15 cellular contexts compared by ENCODE assay signal in genomic region chr4:140497428-140497775, GRCh38. TPM values are rescaled to one million over a fixed set of nuclear protein-coding genes. Genes with fewer than 3 reads are reported as not detected.
A peak's percentile ranks its signal among the peaks of the same experiment; 100 is the strongest.
DNase-seq lines count a peak whose midpoint lies in the region; ATAC-seq lines count a peak whose summit lies in the region.
"Had no signal": no experiment of that assay in that cellular context is flagged by ENCODE, and none has a peak within 500 bp of the region (broad histone marks: within the 10 kb centered on the region; RNA-seq: fewer than 3 reads in every experiment).

No MANE protein-coding gene starts in this region.

- H3K27me3 Mint-ChIP-seq in activated T-cell treated with anti-CD3 and anti-CD28 coated beads, Interleukin-2, amount 50 U/mL, for 24 hours: peaks cover 67% of the 10 kb centered on the region
- H3K27me3 Mint-ChIP-seq in activated naive CD8-positive, alpha-beta T cell treated with anti-CD3 and anti-CD28 coated beads, Interleukin-2, amount 50 U/mL, for 24 hours: peaks cover 51% of the 10 kb centered on the region
- H3K27me3 Mint-ChIP-seq in stimulated activated naive B cell treated with anti-CD40 and anti-IgM and Interleukin-4, amounts not matched to agents 10 μg/mL and 1 μg/mL and 100 μg/mL, for 72 hours: peaks cover 44 to 57% of the 10 kb centered on the region in 2 donors

- H3K4me3 Mint-ChIP-seq in activated T-cell treated with anti-CD3 and anti-CD28 coated beads, Interleukin-2, amount 50 U/mL, for 24 hours: peak overlapping the region; percentile 30
- H3K4me3 Mint-ChIP-seq in activated naive CD8-positive, alpha-beta T cell treated with anti-CD3 and anti-CD28 coated beads, Interleukin-2, amount 50 U/mL, for 24 hours: peak overlapping the region; percentile 29
- peak overlapping the region; percentile 67 to 69 for H3K4me3 Mint-ChIP-seq in stimulated activated naive B cell treated with anti-CD40 and anti-IgM and Interleukin-4, amounts not matched to agents 10 μg/mL and 1 μg/mL and 100 μg/mL, for 72 hours

- no peaks in the 10 kb centered on the region for H3K36me3 Mint-ChIP-seq in activated T-cell treated with anti-CD3 and anti-CD28 coated beads, Interleukin-2, amount 50 U/mL, for 24 hours (ENCODE audit: low read depth)
- no peaks in the 10 kb centered on the region for H3K36me3 Mint-ChIP-seq in activated naive CD8-positive, alpha-beta T cell treated with anti-CD3 and anti-CD28 coated beads, Interleukin-2, amount 50 U/mL, for 24 hours (ENCODE audit: low read depth)
- H3K36me3 Mint-ChIP-seq in stimulated activated naive B cell treated with anti-CD40 and anti-IgM and Interleukin-4, amounts not matched to agents 10 μg/mL and 1 μg/mL and 100 μg/mL, for 72 hours: no peaks in the 10 kb centered on the region

- ATAC-seq in activated naive CD8-positive, alpha-beta T cell treated with anti-CD3 and anti-CD28 coated beads, Interleukin-2, amount 50 U/mL, for 24 hours: peak; percentile 20
- ATAC-seq in left colon: peak; percentile 4
- ATAC-seq in stimulated activated naive B cell treated with anti-CD40 and anti-IgM and Interleukin-4, amounts not matched to agents 10 μg/mL and 1 μg/mL and 100 μg/mL, for 72 hours (replicated peaks): no peak

- no peak for DNase-seq in activated T-cell treated with anti-CD3 and anti-CD28 coated beads, Interleukin-2, amount 50 U/mL, for 24 hours
- DNase-seq in activated T-cell treated with anti-CD3 and anti-CD28 coated beads for 4 hours (no peak), left colon (no peak), UCSD-AML1 (lab: John Stamatoyannopoulos, UW; ENCODE audit: unreplicated experiment) (no peak), NCI-H2227 (lab: John Stamatoyannopoulos, UW; ENCODE audit: unreplicated experiment) (no peak)
- no peak for DNase-seq in activated naive CD8-positive, alpha-beta T cell treated with anti-CD3 and anti-CD28 coated beads, Interleukin-2, amount 50 U/mL, for 24 hours
- DNase-seq in stimulated activated naive B cell treated with anti-CD40 and anti-IgM and Interleukin-4, amounts not matched to agents 10 μg/mL and 1 μg/mL and 100 μg/mL, for 72 hours: no peak
- no peak for DNase-seq in effector CD8-positive, alpha-beta T cell (lab: John Stamatoyannopoulos, UW)
- DNase-seq: ACHN, NCI-H524, SHP77, sigmoid colon had no signal

- H3K4me1 Mint-ChIP-seq in activated T-cell treated with anti-CD3 and anti-CD28 coated beads, Interleukin-2, amount 50 U/mL, for 24 hours (ENCODE audit: low read depth): peaks cover 8% of the 10 kb centered on the region
- peaks cover 3% of the 10 kb centered on the region for H3K4me1 Mint-ChIP-seq in activated naive CD8-positive, alpha-beta T cell treated with anti-CD3 and anti-CD28 coated beads, Interleukin-2, amount 50 U/mL, for 24 hours
- H3K4me1 Mint-ChIP-seq in stimulated activated naive B cell treated with anti-CD40 and anti-IgM and Interleukin-4, amounts not matched to agents 10 μg/mL and 1 μg/mL and 100 μg/mL, for 72 hours: peaks cover 0 to 7% of the 10 kb centered on the region in 2 donors

- H3K9me3 Mint-ChIP-seq in activated T-cell treated with anti-CD3 and anti-CD28 coated beads, Interleukin-2, amount 50 U/mL, for 24 hours: no peaks in the 10 kb centered on the region
- H3K9me3 Mint-ChIP-seq in activated naive CD8-positive, alpha-beta T cell treated with anti-CD3 and anti-CD28 coated beads, Interleukin-2, amount 50 U/mL, for 24 hours: no peaks in the 10 kb centered on the region
- no peaks in the 10 kb centered on the region for H3K9me3 Mint-ChIP-seq in stimulated activated naive B cell treated with anti-CD40 and anti-IgM and Interleukin-4, amounts not matched to agents 10 μg/mL and 1 μg/mL and 100 μg/mL, for 72 hours

- H3K27ac Mint-ChIP-seq in activated T-cell treated with anti-CD3 and anti-CD28 coated beads, Interleukin-2, amount 50 U/mL, for 24 hours: no peak overlapping the region
- H3K27ac Mint-ChIP-seq in activated naive CD8-positive, alpha-beta T cell treated with anti-CD3 and anti-CD28 coated beads, Interleukin-2, amount 50 U/mL, for 24 hours: no peak overlapping the region
- no peak overlapping the region for H3K27ac Mint-ChIP-seq in stimulated activated naive B cell treated with anti-CD40 and anti-IgM and Interleukin-4, amounts not matched to agents 10 μg/mL and 1 μg/mL and 100 μg/mL, for 72 hours

- intact Hi-C loops in left colon (cut with DNase I, micrococcal nuclease): no loop called here

RNA-seq across cellular contexts. Expression of gene MGAT4D, which starts 0.7 kb away (rescaled TPM):
- total RNA-seq in left colon: not detected
- total RNA-seq: Daoy, fibroblast of lung, left ventricle myocardium superior, sigmoid colon had no signal

RNA-seq across cellular contexts. Expression of gene ELMOD2, which starts 26.6 kb away (rescaled TPM):
- 10 to 100 TPM; 26.1 to 30.9 TPM for total RNA-seq in left colon

Comparison
In these comparisons a context has a peak if more than half of its experiments do, and no peak if none do; other contexts are left out.
1. ATAC-seq: peak in activated naive CD8-positive, alpha-beta T cell treated with anti-CD3 and anti-CD28 coated beads, Interleukin-2, amount 50 U/mL, for 24 hours (single experiment) and left colon (single experiment); none in stimulated activated naive B cell treated with anti-CD40 and anti-IgM and Interleukin-4, amounts not matched to agents 10 μg/mL and 1 μg/mL and 100 μg/mL, for 72 hours (0 of 2).
2. Peak in every context shown above with its lines, with median percentiles within 50 percentile points of each other: H3K4me3 Mint-ChIP-seq.